In the genomic region with DNA sequence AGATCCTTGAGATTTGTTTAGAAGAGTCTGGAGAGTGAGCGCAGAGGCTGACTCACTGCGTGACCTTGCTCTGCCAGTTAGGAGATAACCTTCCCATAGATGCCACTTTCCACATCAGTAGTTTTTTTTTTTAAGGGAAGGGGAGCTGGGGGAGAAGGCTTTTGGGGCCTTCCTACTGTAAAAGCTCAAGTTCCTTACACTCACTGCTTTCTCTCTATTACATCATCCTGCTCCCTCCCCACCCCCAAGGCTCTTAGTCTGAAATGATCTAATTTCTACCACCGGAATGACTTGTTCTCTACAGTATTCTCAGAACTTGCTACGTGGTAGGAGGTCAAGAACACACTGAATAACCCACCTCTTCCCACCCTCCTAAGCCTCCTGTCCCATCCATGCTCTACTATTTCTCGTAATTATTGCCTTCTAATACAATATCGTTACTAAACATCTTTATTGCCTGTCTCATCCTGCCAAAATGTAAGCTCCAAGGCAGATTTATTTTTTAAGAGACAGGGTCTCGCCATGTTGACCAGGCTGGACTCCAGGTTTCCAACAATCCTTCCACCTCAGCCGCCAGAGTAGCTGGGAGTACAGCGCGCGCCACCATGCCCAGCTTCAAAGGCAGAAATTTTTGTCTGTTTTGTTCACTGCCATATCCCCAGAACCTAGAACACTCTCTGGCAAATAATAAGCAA, we compare ENCODE assay signal across 8 cellular contexts. TPM values are rescaled to one million over a fixed set of nuclear protein-coding genes. Genes with fewer than 3 reads are reported as not detected.
DNase-seq lines count a peak whose midpoint lies in the region; ATAC-seq lines count a peak whose summit lies in the region.

No MANE protein-coding gene starts in this region.

- H3K4me1 Mint-ChIP-seq in activated naive CD8-positive, alpha-beta T cell treated with anti-CD3 and anti-CD28 coated beads for 36 hours: peaks cover 26% of the 10 kb centered on the region

- peak overlapping the region; percentile 98 for H3K4me3 Mint-ChIP-seq in activated naive CD8-positive, alpha-beta T cell treated with anti-CD3 and anti-CD28 coated beads for 36 hours

- no peaks in the 10 kb centered on the region for H3K27me3 Mint-ChIP-seq in activated naive CD8-positive, alpha-beta T cell treated with anti-CD3 and anti-CD28 coated beads for 36 hours

- ATAC-seq in GM19452 (IDR thresholded peaks at IDR 0.05; ENCODE audit: unreplicated experiment): no peak

- H3K9me3 Mint-ChIP-seq in activated naive CD8-positive, alpha-beta T cell treated with anti-CD3 and anti-CD28 coated beads for 36 hours: no peaks in the 10 kb centered on the region

- DNase-seq in NK-92 treated with Interleukin-12 subunit alpha and Interleukin-12 subunit beta, amount 100 ng/mL, for 24 hours (lab: John Stamatoyannopoulos, UW): peak; percentile 47
- no peak for DNase-seq in NK-92 (lab: John Stamatoyannopoulos, UW; ENCODE audit: unreplicated experiment)
- DNase-seq in NOMO-1 treated with DMSO at 0.1 percent for 48 hours (lab: John Stamatoyannopoulos, UW; ENCODE audit: unreplicated experiment): peak; percentile 62
- DNase-seq in activated naive CD8-positive, alpha-beta T cell treated with anti-CD3 and anti-CD28 coated beads for 36 hours: peak; percentile 65
- peak; percentile 64 for DNase-seq in islet precursor cell
- DNase-seq in stimulated activated CD8-positive, alpha-beta memory T cell treated with anti-CD3 and anti-CD28 coated beads, Interleukin-4, amount 100 ng/mL, for 48 hours: peak; percentile 72
- DNase-seq in NCI-H748 (lab: John Stamatoyannopoulos, UW; ENCODE audit: unreplicated experiment): no peak

- H3K27ac Mint-ChIP-seq in activated naive CD8-positive, alpha-beta T cell treated with anti-CD3 and anti-CD28 coated beads for 36 hours: peak overlapping the region; percentile 100

- peaks cover 38% of the 10 kb centered on the region for H3K36me3 Mint-ChIP-seq in activated naive CD8-positive, alpha-beta T cell treated with anti-CD3 and anti-CD28 coated beads for 36 hours

RNA-seq across cellular contexts. Expression of a gene that starts 1.2 kb away (rescaled TPM):
- total RNA-seq in activated naive CD8-positive, alpha-beta T cell treated with anti-CD3 and anti-CD28 coated beads for 36 hours: 100 to 1,000 TPM; 277 to 287 TPM

RNA-seq across cellular contexts. Expression of a gene that starts 1.7 kb away (rescaled TPM):
- total RNA-seq in activated naive CD8-positive, alpha-beta T cell treated with anti-CD3 and anti-CD28 coated beads for 36 hours: not detected

RNA-seq across cellular contexts. Expression of a gene that starts 28.6 kb away (rescaled TPM):
- 1,000 to 10,000 TPM; 1,649 to 1,711 TPM for total RNA-seq in activated naive CD8-positive, alpha-beta T cell treated with anti-CD3 and anti-CD28 coated beads for 36 hours

RNA-seq across cellular contexts. Expression of a gene that starts 37.9 kb away (rescaled TPM):
- total RNA-seq in activated naive CD8-positive, alpha-beta T cell treated with anti-CD3 and anti-CD28 coated beads for 36 hours: 1 to 10 TPM; 1.5 to 3.2 TPM

RNA-seq across cellular contexts. Expression of a gene that starts 38.4 kb away (rescaled TPM):
- total RNA-seq in activated naive CD8-positive, alpha-beta T cell treated with anti-CD3 and anti-CD28 coated beads for 36 hours: 10 to 100 TPM; 44.6 to 53.5 TPM

Comparison
In these comparisons a context has a peak if more than half of its experiments do, and no peak if none do; other contexts are left out.
1. DNase-seq: peak in NK-92 treated with Interleukin-12 subunit alpha and Interleukin-12 subunit beta, amount 100 ng/mL, for 24 hours (single experiment), NOMO-1 treated with DMSO at 0.1 percent for 48 hours (single experiment), activated naive CD8-positive, alpha-beta T cell treated with anti-CD3 and anti-CD28 coated beads for 36 hours (single experiment), islet precursor cell (single experiment) and stimulated activated CD8-positive, alpha-beta memory T cell treated with anti-CD3 and anti-CD28 coated beads, Interleukin-4, amount 100 ng/mL, for 48 hours (single experiment); none in NK-92 (single experiment) and NCI-H748 (single experiment).